Comparison of ENCODE assay signal across 1 cellular context in the genomic region with DNA sequence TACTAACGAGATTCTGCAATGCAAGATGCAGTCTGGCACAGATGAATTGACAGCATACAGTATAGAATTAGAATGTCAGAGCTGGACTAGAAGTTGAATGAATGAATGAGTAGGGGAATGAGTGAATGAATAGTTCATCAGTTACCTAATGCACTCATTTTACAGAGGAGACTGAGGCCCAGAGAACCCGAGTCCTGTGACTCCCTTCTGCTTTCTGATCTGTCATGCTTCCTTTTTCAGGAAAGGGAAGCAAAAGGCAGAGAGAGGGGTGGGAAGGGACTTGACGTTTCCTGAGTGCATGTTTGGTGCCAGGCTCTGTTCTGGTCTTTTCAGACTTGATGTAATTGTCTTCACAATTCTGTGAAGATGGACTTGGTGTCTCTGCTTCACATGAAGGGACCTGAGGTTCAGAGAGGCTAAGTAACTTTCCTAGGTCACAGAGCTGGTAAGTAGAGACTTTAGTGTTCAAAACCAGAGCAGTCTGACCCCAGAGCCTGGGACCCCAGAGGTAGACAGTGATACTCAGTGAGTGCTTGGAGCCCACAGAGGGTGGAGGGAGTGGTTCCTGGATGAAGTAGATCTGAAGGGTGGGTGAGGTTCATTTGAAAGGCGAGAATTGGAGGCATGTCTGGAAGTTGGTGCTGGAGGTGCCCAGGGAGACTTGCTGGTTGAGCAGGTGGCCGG.
A peak's percentile ranks its signal among the peaks of the same experiment; 100 is the strongest.
TF ChIP-seq lines count a peak whose summit lies in the region.

No MANE protein-coding gene starts in this region.

TF ChIP-seq in HEK293, 187 proteins besides CTCF, POLR2A, EP300 and RAD21 (continued from another document):
- TF ChIP-seq ZEB2 (tag by site-specific recombination; IDR thresholded peaks at IDR 0.05): no peak
- TF ChIP-seq, protein P1, sequence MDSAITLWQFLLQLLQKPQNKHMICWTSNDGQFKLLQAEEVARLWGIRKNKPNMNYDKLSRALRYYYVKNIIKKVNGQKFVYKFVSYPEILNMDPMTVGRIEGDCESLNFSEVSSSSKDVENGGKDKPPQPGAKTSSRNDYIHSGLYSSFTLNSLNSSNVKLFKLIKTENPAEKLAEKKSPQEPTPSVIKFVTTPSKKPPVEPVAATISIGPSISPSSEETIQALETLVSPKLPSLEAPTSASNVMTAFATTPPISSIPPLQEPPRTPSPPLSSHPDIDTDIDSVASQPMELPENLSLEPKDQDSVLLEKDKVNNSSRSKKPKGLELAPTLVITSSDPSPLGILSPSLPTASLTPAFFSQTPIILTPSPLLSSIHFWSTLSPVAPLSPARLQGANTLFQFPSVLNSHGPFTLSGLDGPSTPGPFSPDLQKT (IDR thresholded peaks at IDR 0.05; ENCODE audit: borderline replicate concordance, low read depth, low read length): no peak
- TF ChIP-seq ZNF266 (tag by site-specific recombination; IDR thresholded peaks at IDR 0.05; ENCODE audit: low read depth): no peak
- TF ChIP-seq EGR2 (tag by site-specific recombination; IDR thresholded peaks at IDR 0.05; ENCODE audit: low read depth): no peak
- TF ChIP-seq, protein P2, sequence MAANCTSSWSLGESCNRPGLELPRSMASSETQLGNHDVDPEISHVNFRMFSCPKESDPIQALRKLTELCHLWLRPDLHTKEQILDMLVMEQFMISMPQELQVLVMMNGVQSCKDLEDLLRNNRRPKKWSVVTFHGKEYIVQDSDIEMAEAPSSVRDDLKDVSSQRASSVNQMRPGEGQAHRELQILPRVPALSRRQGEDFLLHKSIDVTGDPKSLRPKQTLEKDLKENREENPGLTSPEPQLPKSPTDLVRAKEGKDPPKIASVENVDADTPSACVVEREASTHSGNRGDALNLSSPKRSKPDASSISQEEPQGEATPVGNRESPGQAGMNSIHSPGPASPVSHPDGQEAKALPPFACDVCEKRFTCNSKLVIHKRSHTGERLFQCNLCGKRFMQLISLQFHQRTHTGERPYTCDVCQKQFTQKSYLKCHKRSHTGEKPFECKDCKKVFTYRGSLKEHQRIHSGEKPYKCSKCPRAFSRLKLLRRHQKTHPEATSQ (tag by site-specific recombination; IDR thresholded peaks at IDR 0.05): no peak
- 0 out of 2 replicates have a peak, but pooled peaks have one; percentile 6 for TF ChIP-seq RBAK (tag by site-specific recombination; IDR thresholded peaks at IDR 0.05)
- TF ChIP-seq ZNF768 (tag by site-specific recombination; IDR thresholded peaks at IDR 0.05): no peak
- TF ChIP-seq ZNF654 (tag by site-specific recombination; IDR thresholded peaks at IDR 0.05; ENCODE audit: low read depth): no peak
- TF ChIP-seq ZBTB17 (tag by site-specific recombination; IDR thresholded peaks at IDR 0.05): peak; percentile 22; the same call in 1 of the 2 replicates
- TF ChIP-seq KLF8 (tag by site-specific recombination; IDR thresholded peaks at IDR 0.05): no peak
- no peak for TF ChIP-seq WT1 (tag by site-specific recombination; IDR thresholded peaks at IDR 0.05)
- TF ChIP-seq TRIM28 (IDR thresholded peaks at IDR 0.05; ENCODE audit: borderline replicate concordance, low read length): no peak
- no peak for TF ChIP-seq ZBTB8A (tag by site-specific recombination; IDR thresholded peaks at IDR 0.05)
- TF ChIP-seq TCF7L2 (IDR thresholded peaks at IDR 0.05; ENCODE audit: borderline replicate concordance, low read depth, low read length): no peak
- TF ChIP-seq ZBTB20 (tag by site-specific recombination; IDR thresholded peaks at IDR 0.05): no peak
- no peak for TF ChIP-seq ZNF571 (tag by site-specific recombination; IDR thresholded peaks at IDR 0.05)
- TF ChIP-seq, protein P3, sequence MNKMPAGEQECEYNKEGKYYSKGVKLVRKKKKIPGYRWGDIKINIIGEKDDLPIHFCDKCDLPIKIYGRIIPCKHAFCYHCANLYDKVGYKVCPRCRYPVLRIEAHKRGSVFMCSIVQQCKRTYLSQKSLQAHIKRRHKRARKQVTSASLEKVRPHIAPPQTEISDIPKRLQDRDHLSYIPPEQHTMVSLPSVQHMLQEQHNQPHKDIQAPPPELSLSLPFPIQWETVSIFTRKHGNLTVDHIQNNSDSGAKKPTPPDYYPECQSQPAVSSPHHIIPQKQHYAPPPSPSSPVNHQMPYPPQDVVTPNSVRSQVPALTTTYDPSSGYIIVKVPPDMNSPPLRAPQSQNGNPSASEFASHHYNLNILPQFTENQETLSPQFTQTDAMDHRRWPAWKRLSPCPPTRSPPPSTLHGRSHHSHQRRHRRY (tag by site-specific recombination; IDR thresholded peaks at IDR 0.05): no peak
- TF ChIP-seq ZNF610 (tag by site-specific recombination; IDR thresholded peaks at IDR 0.05; ENCODE audit: borderline replicate concordance): no peak
- no peak for TF ChIP-seq ZNF658 (tag by site-specific recombination; IDR thresholded peaks at IDR 0.05)
- no peak for TF ChIP-seq ZNF157 (tag by site-specific recombination; IDR thresholded peaks at IDR 0.05)
- no peak for TF ChIP-seq ZNF707 (tag by site-specific recombination; IDR thresholded peaks at IDR 0.05)
- no peak for TF ChIP-seq ZNF211 (tag by site-specific recombination; IDR thresholded peaks at IDR 0.05; ENCODE audit: low read depth)
- TF ChIP-seq, protein P4, sequence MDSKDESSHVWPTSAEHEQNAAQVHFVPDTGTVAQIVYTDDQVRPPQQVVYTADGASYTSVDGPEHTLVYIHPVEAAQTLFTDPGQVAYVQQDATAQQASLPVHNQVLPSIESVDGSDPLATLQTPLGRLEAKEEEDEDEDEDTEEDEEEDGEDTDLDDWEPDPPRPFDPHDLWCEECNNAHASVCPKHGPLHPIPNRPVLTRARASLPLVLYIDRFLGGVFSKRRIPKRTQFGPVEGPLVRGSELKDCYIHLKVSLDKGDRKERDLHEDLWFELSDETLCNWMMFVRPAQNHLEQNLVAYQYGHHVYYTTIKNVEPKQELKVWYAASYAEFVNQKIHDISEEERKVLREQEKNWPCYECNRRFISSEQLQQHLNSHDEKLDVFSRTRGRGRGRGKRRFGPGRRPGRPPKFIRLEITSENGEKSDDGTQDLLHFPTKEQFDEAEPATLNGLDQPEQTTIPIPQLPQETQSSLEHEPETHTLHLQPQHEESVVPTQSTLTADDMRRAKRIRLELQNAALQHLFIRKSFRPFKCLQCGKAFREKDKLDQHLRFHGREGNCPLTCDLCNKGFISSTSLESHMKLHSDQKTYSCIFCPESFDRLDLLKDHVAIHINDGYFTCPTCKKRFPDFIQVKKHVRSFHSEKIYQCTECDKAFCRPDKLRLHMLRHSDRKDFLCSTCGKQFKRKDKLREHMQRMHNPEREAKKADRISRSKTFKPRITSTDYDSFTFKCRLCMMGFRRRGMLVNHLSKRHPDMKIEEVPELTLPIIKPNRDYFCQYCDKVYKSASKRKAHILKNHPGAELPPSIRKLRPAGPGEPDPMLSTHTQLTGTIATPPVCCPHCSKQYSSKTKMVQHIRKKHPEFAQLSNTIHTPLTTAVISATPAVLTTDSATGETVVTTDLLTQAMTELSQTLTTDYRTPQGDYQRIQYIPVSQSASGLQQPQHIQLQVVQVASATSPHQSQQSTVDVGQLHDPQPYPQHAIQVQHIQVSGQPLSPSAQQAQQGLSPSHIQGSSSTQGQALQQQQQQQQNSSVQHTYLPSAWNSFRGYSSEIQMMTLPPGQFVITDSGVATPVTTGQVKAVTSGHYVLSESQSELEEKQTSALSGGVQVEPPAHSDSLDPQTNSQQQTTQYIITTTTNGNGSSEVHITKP (tag by site-specific recombination; IDR thresholded peaks at IDR 0.05): no peak
